In genomic region chr16:2486645-2487516, GRCh38 we compare ENCODE assay signal across 8 cellular contexts. TPM values are rescaled to one million over a fixed set of nuclear protein-coding genes. Genes with fewer than 3 reads are reported as not detected.
DNase-seq lines count a peak whose midpoint lies in the region; ATAC-seq and TF ChIP-seq lines count a peak whose summit lies in the region.

No MANE protein-coding gene starts in this region.

- no peaks in the 10 kb centered on the region for H3K9me3 ChIP-seq in suprapubic skin

- H3K4me1 ChIP-seq in suprapubic skin, result peaks cover 47% of the 10 kb centered on the region

- H3K36me3 Mint-ChIP-seq in chondrocyte (ENCODE audit: low read depth) (peaks cover 3% of the 10 kb centered on the region), neural crest cell (ENCODE audit: low read depth) (no peaks in the 10 kb centered on the region)

- POLR2A ChIA-PET in HEK293T (lab: Yijun Ruan, JAX), result interaction anchor here (1.0 to 2.1 kb wide), 2 partner anchors 9 to 12 kb away, joined by 5 to 7 read pairs; partner anchors contain the start of gene TBC1D24

- peak; percentile 76 to 85 for DNase-seq in activated CD4-positive, alpha-beta T cell treated with anti-CD3 and anti-CD28 coated beads for 4 hours
- DNase-seq in chondrocyte (ENCODE audit: low spot score) (peak; percentile 89), neural crest cell (ENCODE audit: low read depth, low spot score) (no peak), suprapubic skin (ENCODE audit: low spot score in 2 of 2) (no peak), NCI-H748 treated with DMSO at 0.1 percent for 48 hours (lab: John Stamatoyannopoulos, UW) (no peak), HEK293T (ENCODE audit: extremely low spot score) (no peak)

- no peak overlapping the region for H3K27ac ChIP-seq in suprapubic skin

- peak; percentile 81 for ATAC-seq in HG02759 (IDR thresholded peaks at IDR 0.05; ENCODE audit: unreplicated experiment)

- H3K4me3 Mint-ChIP-seq in chondrocyte (ENCODE audit: unreplicated experiment) (no peak overlapping the region), neural crest cell (no peak overlapping the region)

- H3K27me3 ChIP-seq in suprapubic skin, result no peaks in the 10 kb centered on the region

- CTCF ChIA-PET in HEK293T (lab: Yijun Ruan, JAX), result no interaction called here

- TF ChIP-seq CTCF in GM12872 (IDR thresholded peaks at IDR 0.05; ENCODE audit: insufficient read depth, low read depth, low read length) (peak; percentile 53; the same call in 2 of the 3 replicates), chondrocyte (IDR thresholded peaks at IDR 0.05) (peak; percentile 48), neural crest cell (conservative IDR thresholded peaks at IDR 0.05) (no peak), suprapubic skin (IDR thresholded peaks at IDR 0.05) (peak; percentile 23 to 55)

- H3K9me3 Mint-ChIP-seq in chondrocyte (ENCODE audit: low read depth) (no peaks in the 10 kb centered on the region), neural crest cell (no peaks in the 10 kb centered on the region)

- WGBS in suprapubic skin, result 46% methylated on average over 29 of the region's 29 CpGs

- no peak for TF ChIP-seq EP300 in suprapubic skin (IDR thresholded peaks at IDR 0.05)

- no peak overlapping the region for H3K4me3 ChIP-seq in suprapubic skin

- H3K27ac Mint-ChIP-seq in chondrocyte (ENCODE audit: unreplicated experiment) (peak overlapping the region; percentile 67), neural crest cell (ENCODE audit: unreplicated experiment) (peak overlapping the region; percentile 35)

- H3K27me3 Mint-ChIP-seq in chondrocyte (ENCODE audit: low read depth) (no peaks in the 10 kb centered on the region), neural crest cell (ENCODE audit: low read depth) (no peaks in the 10 kb centered on the region)

- TF ChIP-seq POLR2A in suprapubic skin (IDR thresholded peaks at IDR 0.05), result no peak

- H3K4me1 Mint-ChIP-seq in chondrocyte (ENCODE audit: low read depth), result peaks cover 14% of the 10 kb centered on the region
- H3K4me1 Mint-ChIP-seq in neural crest cell, result peaks cover 23% of the 10 kb centered on the region

- no peaks in the 10 kb centered on the region for H3K36me3 ChIP-seq in suprapubic skin

TF ChIP-seq in HEK293T, 16 proteins besides CTCF, POLR2A, EP300 and RAD21:
- TF ChIP-seq L3MBTL2 (conservative IDR thresholded peaks at IDR 0.05), result no peak
- TF ChIP-seq PKNOX1 (IDR thresholded peaks at IDR 0.05), result no peak

RNA-seq across cellular contexts. Expression of gene TBC1D24, which starts 12.0 kb away (rescaled TPM):
- total RNA-seq in chondrocyte (17.9 to 19.6 TPM (median 18.7 TPM) in 3 replicates), neural crest cell (30.0 and 32.5 TPM in 2 replicates), suprapubic skin (10 to 100 TPM; 10.8 to 23.6 (median 16.5) TPM)

RNA-seq across cellular contexts. Expression of gene NTN3, which starts 15.8 kb away (rescaled TPM):
- total RNA-seq in chondrocyte (1.5 to 2.1 TPM (median 1.8 TPM) in 3 replicates), neural crest cell (4.8 and 5.1 TPM in 2 replicates), suprapubic skin (not detected)

RNA-seq across cellular contexts. Expression of gene ATP6V0C, which starts 26.9 kb away (rescaled TPM):
- total RNA-seq in chondrocyte (168 to 200 TPM (median 197 TPM) in 3 replicates), neural crest cell (154 and 159 TPM in 2 replicates), suprapubic skin (100 to 1,000 TPM; 103 to 147 (median 120) TPM)

RNA-seq across cellular contexts. Expression of gene TEDC2, which starts 27.0 kb away (rescaled TPM):
- total RNA-seq in chondrocyte (3.9 to 6.5 TPM (median 5.5 TPM) in 3 replicates), neural crest cell (65.1 and 66.5 TPM in 2 replicates), suprapubic skin (1 to 10 TPM in 3 of 4 donors, not detected in 1; 1.4 to 2.2 (median 1.6) TPM)

RNA-seq across cellular contexts. Expression of gene AMDHD2, which starts 33.3 kb away (rescaled TPM):
- 35.4 to 37.0 TPM (median 36.3 TPM) in 3 replicates for total RNA-seq in chondrocyte
- total RNA-seq in neural crest cell, result 50.9 and 58.3 TPM in 2 replicates
- total RNA-seq in suprapubic skin, result 10 to 100 TPM; 27.0 to 42.7 (median 38.0) TPM

Comparison
In these comparisons a context has a peak if more than half of its experiments do, and no peak if none do; other contexts are left out.
1. DNase-seq: peak in activated CD4-positive, alpha-beta T cell treated with anti-CD3 and anti-CD28 coated beads for 4 hours (2 of 2) and chondrocyte (single experiment); none in neural crest cell (single experiment), suprapubic skin (0 of 2), NCI-H748 treated with DMSO at 0.1 percent for 48 hours (single experiment) and HEK293T (single experiment).